Comparison of ENCODE assay signal across 22 cellular contexts in genomic region chr7:148412691-148413090, GRCh38.
A peak's percentile ranks its signal among the peaks of the same experiment; 100 is the strongest.
DNase-seq lines count a peak whose midpoint lies in the region; ATAC-seq and TF ChIP-seq lines count a peak whose summit lies in the region.
"Had no signal": no experiment of that assay in that cellular context is flagged by ENCODE, and none has a peak within 500 bp of the region (broad histone marks: within the 10 kb centered on the region; RNA-seq: fewer than 3 reads in every experiment).

No MANE protein-coding gene starts in this region.

- H3K4me3 Mint-ChIP-seq in mesothelial cell of epicardium = no peak overlapping the region
- H3K4me3 Mint-ChIP-seq: CD14-positive monocyte; CD4-positive, alpha-beta memory T cell; CD4-positive, CD25-positive, alpha-beta regulatory T cell; CD8-positive, alpha-beta memory T cell had no signal

- H3K36me3 Mint-ChIP-seq in mesothelial cell of epicardium = no peaks in the 10 kb centered on the region
- no peaks in the 10 kb centered on the region for H3K36me3 Mint-ChIP-seq in activated naive CD4-positive, alpha-beta T cell treated with anti-CD3 and anti-CD28 coated beads, Interleukin-2, amount 50 U/mL, for 72 hours
- H3K36me3 Mint-ChIP-seq: CD14-positive monocyte; CD4-positive, alpha-beta memory T cell; CD4-positive, CD25-positive, alpha-beta regulatory T cell; CD8-positive, alpha-beta memory T cell had no signal

- no peaks in the 10 kb centered on the region for H3K9me3 Mint-ChIP-seq in mesothelial cell of epicardium
- H3K9me3 Mint-ChIP-seq in activated naive CD4-positive, alpha-beta T cell treated with anti-CD3 and anti-CD28 coated beads, Interleukin-2, amount 50 U/mL, for 72 hours = no peaks in the 10 kb centered on the region
- H3K9me3 Mint-ChIP-seq: CD8-positive, alpha-beta memory T cell had no signal

- H3K27me3 Mint-ChIP-seq in mesothelial cell of epicardium (ENCODE audit: low read depth) = no peaks in the 10 kb centered on the region

- no peak for DNase-seq in mesothelial cell of epicardium (ENCODE audit: low spot score in 2 of 2, unreplicated experiment in 2 of 2)
- DNase-seq in activated naive CD4-positive, alpha-beta T cell treated with anti-CD3 and anti-CD28 coated beads, Interleukin-2, amount 50 U/mL, for 72 hours (ENCODE audit: low spot score in 2 of 2) = no peak
- DNase-seq in NK-92 treated with Interleukin-12 subunit alpha and Interleukin-12 subunit beta, amount 100 ng/mL, for 24 hours (lab: John Stamatoyannopoulos, UW) = no peak
- DNase-seq: 8988T; ACHN; BE2C; C1 segment of cervical spinal cord; CD4-positive, alpha-beta memory T cell; CD4-positive, CD25-positive, alpha-beta regulatory T cell; CD8-positive, alpha-beta memory T cell; COR-L47; DMS 273 treated with DMSO at 0.1 percent for 48 hours; DMS153; DMS53; DMS79; DND-41; EL; GDM1 had no signal

- peak; percentile 45; the same call in 2 of the 3 replicates for ATAC-seq in SK-N-SH treated with all-trans-retinoic acid at 6 μM for 48 hours
- ATAC-seq in activated naive CD4-positive, alpha-beta T cell treated with anti-CD3 and anti-CD28 coated beads, Interleukin-2, amount 50 U/mL, for 72 hours = no peak
- ATAC-seq in HG03378 (IDR thresholded peaks at IDR 0.05; ENCODE audit: unreplicated experiment) = no peak
- ATAC-seq: GM12878 had no signal

- H3K4me1 Mint-ChIP-seq in mesothelial cell of epicardium = peaks cover 25% of the 10 kb centered on the region
- H3K4me1 Mint-ChIP-seq: CD14-positive monocyte; CD4-positive, alpha-beta memory T cell; CD4-positive, CD25-positive, alpha-beta regulatory T cell; CD8-positive, alpha-beta memory T cell had no signal

- no peak for TF ChIP-seq CTCF in mesothelial cell of epicardium (IDR thresholded peaks at IDR 0.05; ENCODE audit: unreplicated experiment)

- peak overlapping the region; percentile 3 for H3K27ac Mint-ChIP-seq in mesothelial cell of epicardium
- H3K27ac Mint-ChIP-seq in activated naive CD4-positive, alpha-beta T cell treated with anti-CD3 and anti-CD28 coated beads, Interleukin-2, amount 50 U/mL, for 72 hours = no peak overlapping the region
- H3K27ac Mint-ChIP-seq: CD14-positive monocyte; CD4-positive, alpha-beta memory T cell; CD4-positive, CD25-positive, alpha-beta regulatory T cell; CD8-positive, alpha-beta memory T cell had no signal

TF ChIP-seq in SK-N-SH treated with all-trans-retinoic acid at 6 μM for 48 hours, 23 proteins besides CTCF, POLR2A, EP300 and RAD21:
- TF ChIP-seq PATZ1 (CRISPR knock-in tag; IDR thresholded peaks at IDR 0.05; ENCODE audit: borderline replicate concordance) (no peak), OSR1 (CRISPR knock-in tag; IDR thresholded peaks at IDR 0.05) (no peak), BACH2 (CRISPR knock-in tag; IDR thresholded peaks at IDR 0.05; ENCODE audit: borderline replicate concordance) (no peak), ISL1 (CRISPR knock-in tag; IDR thresholded peaks at IDR 0.05) (peak; percentile 54), CSDC2 (CRISPR knock-in tag; IDR thresholded peaks at IDR 0.05) (no peak), ESRRG (CRISPR knock-in tag; IDR thresholded peaks at IDR 0.05) (no peak), POU6F1 (CRISPR knock-in tag; IDR thresholded peaks at IDR 0.05; ENCODE audit: borderline replicate concordance, low read depth) (no peak)
